In the genomic region with DNA sequence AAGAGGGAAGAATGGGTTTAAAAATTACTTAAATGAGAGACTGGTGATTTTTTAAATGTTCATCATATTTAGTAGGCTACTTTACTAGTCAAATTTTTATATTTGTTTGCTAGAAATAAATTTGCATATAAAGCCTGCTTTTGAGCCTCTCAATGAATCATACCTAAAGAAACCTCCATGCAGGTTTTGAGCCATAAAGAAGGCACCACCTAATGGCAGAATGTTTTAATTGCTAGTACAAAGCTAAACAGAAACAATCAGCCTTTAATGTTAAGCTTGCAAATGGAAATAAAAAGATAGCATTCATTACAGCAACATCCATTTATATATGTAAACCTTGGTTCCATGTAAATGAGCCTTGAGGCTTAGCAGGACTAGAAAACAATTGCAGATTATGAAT, we compare ENCODE assay signal across 10 cellular contexts.
DNase-seq lines count a peak whose midpoint lies in the region; ATAC-seq, FAIRE-seq and TF ChIP-seq lines count a peak whose summit lies in the region.
"Had no signal": no experiment of that assay in that cellular context is flagged by ENCODE, and none has a peak within 500 bp of the region (broad histone marks: within the 10 kb centered on the region; RNA-seq: fewer than 3 reads in every experiment).

No MANE protein-coding gene starts in this region.

- POLR2A ChIA-PET in CD4-positive, alpha-beta T cell (lab: Charles Lee): no interaction called here

- no peaks in the 10 kb centered on the region for H3K27me3 ChIP-seq in WERI-Rb-1 (ENCODE audit: insufficient read depth, low read depth, severe bottlenecking)
- H3K27me3 ChIP-seq in CD4-positive, alpha-beta T cell (ENCODE audit: control insufficient read depth, insufficient read depth, low read length): no peaks in the 10 kb centered on the region

- H3K36me3 ChIP-seq in WERI-Rb-1: no peaks in the 10 kb centered on the region
- H3K36me3 ChIP-seq: prostate gland had no signal

- no peak overlapping the region for H3K4me3 Mint-ChIP-seq in CD4-positive, alpha-beta T cell

- H3K36me3 Mint-ChIP-seq in CD4-positive, alpha-beta T cell (ENCODE audit: low read depth): no peaks in the 10 kb centered on the region

- no peaks in the 10 kb centered on the region for H3K9me3 ChIP-seq in WERI-Rb-1 (ENCODE audit: severe bottlenecking)
- peaks cover 4% of the 10 kb centered on the region for H3K9me3 ChIP-seq in CD4-positive, alpha-beta T cell (ENCODE audit: control insufficient read depth, low read length)
- H3K9me3 ChIP-seq: prostate gland had no signal

- CTCF ChIA-PET in CD4-positive, alpha-beta T cell (lab: Charles Lee): no interaction called here

- H3K4me3 ChIP-seq in WERI-Rb-1 (ENCODE audit: low read depth, low read length): no peak overlapping the region
- H3K4me3 ChIP-seq: prostate gland had no signal

- peak; percentile 51 for ATAC-seq in HG03520 (IDR thresholded peaks at IDR 0.05; ENCODE audit: unreplicated experiment)
- ATAC-seq in CD4-positive, alpha-beta T cell (ENCODE audit: poor library complexity): no peak

- H3K27ac Mint-ChIP-seq in CD4-positive, alpha-beta T cell: no peak overlapping the region

- H3K9me3 Mint-ChIP-seq in CD4-positive, alpha-beta T cell: no peaks in the 10 kb centered on the region

- DNase-seq in GM18507 (ENCODE audit: extremely low spot score, insufficient read length, low read depth) (no peak), WERI-Rb-1 (no peak), left kidney (ENCODE audit: low read depth, low spot score) (peak; percentile 9), NCI-H146 (lab: John Stamatoyannopoulos, UW) (no peak), posterior cingulate gyrus (no peak)
- DNase-seq in stimulated activated CD4-positive, alpha-beta T cell treated with anti-CD3 and anti-CD28 coated beads, Interleukin-2, amount 100 ng/mL, for 48 hours: no peak
- DNase-seq in CD4-positive, alpha-beta T cell: no peak
- DNase-seq: NCI-H1930 had no signal

- H3K27ac ChIP-seq in WERI-Rb-1: no peak overlapping the region
- no peak overlapping the region for H3K27ac ChIP-seq in CD4-positive, alpha-beta T cell (ENCODE audit: low read depth, low read length)
- H3K27ac ChIP-seq: prostate gland had no signal

- no peaks in the 10 kb centered on the region for H3K27me3 Mint-ChIP-seq in CD4-positive, alpha-beta T cell

- H3K4me1 Mint-ChIP-seq in CD4-positive, alpha-beta T cell (ENCODE audit: low read depth): no peaks in the 10 kb centered on the region

- intact Hi-C loops in posterior cingulate gyrus (cut with DNase I): loop anchor here (10.0 kb wide), 1 partner anchor 1188 kb away; the partner anchor contains the start of gene GRID2
- intact Hi-C loops in CD4-positive, alpha-beta T cell (cut with DNase I, micrococcal nuclease): no loop called here

- peak; percentile 60 for FAIRE-seq in GM18507 (lab: Jason Lieb, UNC)

- peak; percentile 23; the same call in 1 of the 2 replicates for TF ChIP-seq CTCF in WERI-Rb-1 (IDR thresholded peaks at IDR 0.05; ENCODE audit: low read depth, low read length)
- TF ChIP-seq CTCF in CD4-positive, alpha-beta T cell (IDR thresholded peaks at IDR 0.05): no peak
